ENCODE assay signal across 8 cellular contexts in genomic region chr4:37826282-37827029, GRCh38. TPM values are rescaled to one million over a fixed set of nuclear protein-coding genes. Genes with fewer than 3 reads are reported as not detected.
DNase-seq lines count a peak whose midpoint lies in the region; ATAC-seq and TF ChIP-seq lines count a peak whose summit lies in the region.

Gene PGM2 (plus strand): TSS chr4:37826686. CDS start chr4:37826733, 47 bp downstream.

- no peaks in the 10 kb centered on the region for H3K27me3 ChIP-seq in esophagus muscularis mucosa

- H3K4me1 Mint-ChIP-seq in activated T-cell treated with anti-CD3 and anti-CD28 coated beads, Interleukin-2, amount 50 U/mL, for 24 hours (ENCODE audit: low read depth): peaks cover 43% of the 10 kb centered on the region
- H3K4me1 Mint-ChIP-seq in stimulated activated effector memory CD8-positive, alpha-beta T cell treated with anti-CD3 and anti-CD28 coated beads, Interleukin-12 subunit alpha, Interleukin-12 subunit beta, amount 100 ng/mL, for 72 hours: peaks cover 41% of the 10 kb centered on the region

- H3K9me3 Mint-ChIP-seq in activated T-cell treated with anti-CD3 and anti-CD28 coated beads, Interleukin-2, amount 50 U/mL, for 24 hours: no peaks in the 10 kb centered on the region
- no peaks in the 10 kb centered on the region for H3K9me3 Mint-ChIP-seq in stimulated activated effector memory CD8-positive, alpha-beta T cell treated with anti-CD3 and anti-CD28 coated beads, Interleukin-12 subunit alpha, Interleukin-12 subunit beta, amount 100 ng/mL, for 72 hours

- no TSS peak for BruUV-seq in OCI-LY7 (replicated peaks; lab: Mats Ljungman, UMichigan)

- H3K4me1 ChIP-seq in OCI-LY7 (ENCODE audit: insufficient read depth, low read length, poor library complexity, severe bottlenecking): peaks cover 30% of the 10 kb centered on the region
- H3K4me1 ChIP-seq in esophagus muscularis mucosa: peaks cover 18 to 37% (median 27%) of the 10 kb centered on the region in 4 donors

- H3K9me3 ChIP-seq in OCI-LY7 (ENCODE audit: low read length): no peaks in the 10 kb centered on the region
- no peaks in the 10 kb centered on the region for H3K9me3 ChIP-seq in esophagus muscularis mucosa

- H4K20me1 ChIP-seq in OCI-LY7 (ENCODE audit: insufficient read depth, low read length): peaks cover 15% of the 10 kb centered on the region; the same call in 1 of the 2 replicates

- peak; percentile 98 for ATAC-seq in GM21515 (IDR thresholded peaks at IDR 0.05; ENCODE audit: unreplicated experiment)
- ATAC-seq in stimulated activated effector memory CD8-positive, alpha-beta T cell treated with anti-CD3 and anti-CD28 coated beads, Interleukin-12 subunit alpha, Interleukin-12 subunit beta, amount 100 ng/mL, for 72 hours: peak; percentile 98

- peaks cover 27% of the 10 kb centered on the region for H3K79me2 ChIP-seq in OCI-LY7 (ENCODE audit: insufficient read depth, low read depth, low read length)

- no peak for TF ChIP-seq EP300 in esophagus muscularis mucosa (IDR thresholded peaks at IDR 0.05)

- 0% methylated on average over 10 of the region's 57 CpGs for WGBS in esophagus muscularis mucosa

- no peaks in the 10 kb centered on the region for H3K27me3 Mint-ChIP-seq in activated T-cell treated with anti-CD3 and anti-CD28 coated beads, Interleukin-2, amount 50 U/mL, for 24 hours

- POLR2A ChIA-PET in OCI-LY7 (lab: Charles Lee): interaction anchor here (0.6 to 4.8 kb wide), 20 partner anchors 9 to 214 kb away, joined by 3 to 32 read pairs (median 4); no protein-coding TSS in a partner anchor

- intact Hi-C loops in OCI-LY7 (cut with micrococcal nuclease; ENCODE audit: unreplicated experiment) (loop anchor here (1.0 to 2.0 kb wide), 4 partner anchors 20 to 151 kb away; partner anchors contain the start of genes RELL1 and TBC1D1), esophagus muscularis mucosa (cut with DNase I) (loop anchor here (5.0 to 10.0 kb wide), 4 partner anchors 46 to 151 kb away; partner anchors contain the start of gene RELL1)

- no peaks in the 10 kb centered on the region for H3K9me2 ChIP-seq in OCI-LY7 (ENCODE audit: insufficient read depth, low read length)

- peak within 1 kb of the TSS; percentile 95 for H3K4me3 Mint-ChIP-seq in activated T-cell treated with anti-CD3 and anti-CD28 coated beads, Interleukin-2, amount 50 U/mL, for 24 hours
- H3K4me3 Mint-ChIP-seq in stimulated activated effector memory CD8-positive, alpha-beta T cell treated with anti-CD3 and anti-CD28 coated beads, Interleukin-12 subunit alpha, Interleukin-12 subunit beta, amount 100 ng/mL, for 72 hours: peak within 1 kb of the TSS; percentile 99

- DNase-seq in DMS 273 treated with DMSO at 0.1 percent for 48 hours (lab: John Stamatoyannopoulos, UW) (peak; percentile 53), HuH-7 (ENCODE audit: low spot score) (peak; percentile 90), OCI-LY7 (ENCODE audit: low spot score) (peak; percentile 92), esophagus muscularis mucosa (ENCODE audit: extremely low spot score) (peak; percentile 95), myocyte (ENCODE audit: low read depth) (peak; percentile 73)
- DNase-seq in activated T-cell treated with anti-CD3 and anti-CD28 coated beads, Interleukin-2, amount 50 U/mL, for 24 hours: peak; percentile 94
- DNase-seq in stimulated activated effector memory CD8-positive, alpha-beta T cell treated with anti-CD3 and anti-CD28 coated beads, Interleukin-12 subunit alpha, Interleukin-12 subunit beta, amount 100 ng/mL, for 72 hours (ENCODE audit: low spot score in 2 of 2): peak; percentile 80 to 92

- 0 out of 2 replicates have a peak, but pooled peaks have one; percentile 21 for TF ChIP-seq CTCF in OCI-LY7 (conservative IDR thresholded peaks at IDR 0.05; ENCODE audit: low read length)
- peak in 2 of 3 experiments; percentile 7 to 16 for TF ChIP-seq CTCF in esophagus muscularis mucosa (IDR thresholded peaks at IDR 0.05)

- peak within 1 kb of the TSS; percentile 83 for H2AFZ ChIP-seq in OCI-LY7 (ENCODE audit: low read length)

- CTCF ChIA-PET in OCI-LY7 (lab: Charles Lee; ENCODE audit: unreplicated experiment): interaction anchor here (0.9 kb wide), 1 partner anchor 12 kb away, joined by 4 read pairs; no protein-coding TSS in a partner anchor

- H3K36me3 Mint-ChIP-seq in activated T-cell treated with anti-CD3 and anti-CD28 coated beads, Interleukin-2, amount 50 U/mL, for 24 hours (ENCODE audit: low read depth): peaks cover 48% of the 10 kb centered on the region
- peaks cover 38% of the 10 kb centered on the region for H3K36me3 Mint-ChIP-seq in stimulated activated effector memory CD8-positive, alpha-beta T cell treated with anti-CD3 and anti-CD28 coated beads, Interleukin-12 subunit alpha, Interleukin-12 subunit beta, amount 100 ng/mL, for 72 hours

- peak within 1 kb of the TSS; percentile 96 for H3K27ac Mint-ChIP-seq in activated T-cell treated with anti-CD3 and anti-CD28 coated beads, Interleukin-2, amount 50 U/mL, for 24 hours
- H3K27ac Mint-ChIP-seq in stimulated activated effector memory CD8-positive, alpha-beta T cell treated with anti-CD3 and anti-CD28 coated beads, Interleukin-12 subunit alpha, Interleukin-12 subunit beta, amount 100 ng/mL, for 72 hours: peak within 1 kb of the TSS; percentile 97

- peak within 1 kb of the TSS; percentile 84 for H3K4me2 ChIP-seq in OCI-LY7 (ENCODE audit: low read length)

- peaks cover 25% of the 10 kb centered on the region for H3K36me3 ChIP-seq in OCI-LY7 (ENCODE audit: insufficient read depth, low read length)
- H3K36me3 ChIP-seq in esophagus muscularis mucosa: peaks cover 6 to 15% (median 14%) of the 10 kb centered on the region in 4 donors

- peak; percentile 19 for TF ChIP-seq POLR2A in esophagus muscularis mucosa (IDR thresholded peaks at IDR 0.05; ENCODE audit: low read depth)

- peak within 1 kb of the TSS; percentile 60 for H3K27ac ChIP-seq in OCI-LY7 (ENCODE audit: low read depth, low read length, poor library complexity, severe bottlenecking)
- peak within 1 kb of the TSS; percentile 83 to 92 (median 90) for H3K27ac ChIP-seq in esophagus muscularis mucosa (replicated peaks in 1 of 4)

- H3K4me3 ChIP-seq in OCI-LY7 (ENCODE audit: low read depth, low read length, poor library complexity, severe bottlenecking) (peak within 1 kb of the TSS; percentile 91), esophagus muscularis mucosa (peak within 1 kb of the TSS; percentile 68 to 90 (median 87))

RNA-seq across cellular contexts. Expression of gene PGM2, which starts in this region (rescaled TPM):
- total RNA-seq in OCI-LY7 (2014; rRNA removed; shearing (Covaris generic)): 52.7 and 67.4 TPM in 2 replicates
- total RNA-seq in OCI-LY7 (2022): 106 and 108 TPM in 2 replicates
- total RNA-seq in esophagus muscularis mucosa: 10 to 100 TPM; 17.4 to 19.2 (median 18.8) TPM
- 7.3 and 13.2 TPM in 2 replicates for total RNA-seq in myocyte
- 6.4 TPM for polyA plus RNA-seq in myocyte (2012)

Comparison
In these comparisons a context has a peak if more than half of its experiments do, and no peak if none do; other contexts are left out.
1. Peak in every context shown above with its lines: DNase-seq, ATAC-seq, H3K4me3 ChIP-seq and H3K27ac ChIP-seq.